In genomic region chr15:64354683-64355558, GRCh38 we compare ENCODE assay signal across 8 cellular contexts. TPM values are rescaled to one million over a fixed set of nuclear protein-coding genes. Genes with fewer than 3 reads are reported as not detected.
DNase-seq lines count a peak whose midpoint lies in the region; ATAC-seq, FAIRE-seq and TF ChIP-seq lines count a peak whose summit lies in the region.

No MANE protein-coding gene starts in this region.

- POLR2A ChIA-PET in activated CD4-positive, alpha-beta memory T cell treated with anti-CD3 and anti-CD28 coated beads for 36 hours (lab: Charles Lee) = no interaction called here

- peak overlapping the region; percentile 90 for H3K4me3 Mint-ChIP-seq in activated CD4-positive, alpha-beta memory T cell treated with anti-CD3 and anti-CD28 coated beads for 36 hours

- peak; percentile 4 for ATAC-seq in HG03460 (IDR thresholded peaks at IDR 0.05; ENCODE audit: unreplicated experiment)
- ATAC-seq in HG02759 (IDR thresholded peaks at IDR 0.05; ENCODE audit: unreplicated experiment) = no peak

- H3K4me1 Mint-ChIP-seq in activated CD4-positive, alpha-beta memory T cell treated with anti-CD3 and anti-CD28 coated beads for 36 hours (ENCODE audit: low read depth) = peaks cover 16% of the 10 kb centered on the region

- CTCF ChIA-PET in activated CD4-positive, alpha-beta memory T cell treated with anti-CD3 and anti-CD28 coated beads for 36 hours (lab: Charles Lee) = interaction anchor here (0.9 to 1.5 kb wide), 3 partner anchors 10 to 145 kb away, joined by 3 to 5 read pairs (median 3); no protein-coding TSS in a partner anchor

- H3K36me3 Mint-ChIP-seq in activated CD4-positive, alpha-beta memory T cell treated with anti-CD3 and anti-CD28 coated beads for 36 hours = peaks cover 3% of the 10 kb centered on the region

- no peak for DNase-seq in D721Med (ENCODE audit: insufficient read length, low spot score)
- DNase-seq in activated CD4-positive, alpha-beta memory T cell treated with anti-CD3 and anti-CD28 coated beads for 36 hours = no peak
- peak in 1 of 2 donors; percentile 46 for DNase-seq in foreskin fibroblast
- DNase-seq in retinal pigment epithelial cell (ENCODE audit: low read depth) = no peak
- DNase-seq in COR-L47 (lab: John Stamatoyannopoulos, UW) = no peak
- no peak for DNase-seq in amniotic stem cell (lab: John Stamatoyannopoulos, UW)

- H3K27ac Mint-ChIP-seq in activated CD4-positive, alpha-beta memory T cell treated with anti-CD3 and anti-CD28 coated beads for 36 hours = peak overlapping the region; percentile 88

- H3K4me3 ChIP-seq in foreskin fibroblast (ENCODE audit: low read depth in 1 of 2, low read length in 2 of 2) = peak overlapping the region; percentile 91 to 97
- peak overlapping the region; percentile 95 for H3K4me3 ChIP-seq in retinal pigment epithelial cell (ENCODE audit: low read length)

- H3K9me3 Mint-ChIP-seq in activated CD4-positive, alpha-beta memory T cell treated with anti-CD3 and anti-CD28 coated beads for 36 hours = no peaks in the 10 kb centered on the region

- H3K27me3 Mint-ChIP-seq in activated CD4-positive, alpha-beta memory T cell treated with anti-CD3 and anti-CD28 coated beads for 36 hours = no peaks in the 10 kb centered on the region

- TF ChIP-seq CTCF in D721Med (IDR thresholded peaks at IDR 0.05; ENCODE audit: insufficient read depth, missing control alignments) (no peak), foreskin fibroblast (IDR thresholded peaks at IDR 0.05; ENCODE audit: low read depth, low read length) (no peak), retinal pigment epithelial cell (conservative IDR thresholded peaks at IDR 0.05; ENCODE audit: low read depth, low read length) (no peak)

- peak; percentile 84 for FAIRE-seq in D721Med (lab: Jason Lieb, UNC)

- intact Hi-C loops in activated CD4-positive, alpha-beta memory T cell treated with anti-CD3 and anti-CD28 coated beads for 36 hours (cut with micrococcal nuclease) = no loop called here

RNA-seq across cellular contexts. Expression of gene CSNK1G1, which starts 1.1 kb away (rescaled TPM):
- total RNA-seq in activated CD4-positive, alpha-beta memory T cell treated with anti-CD3 and anti-CD28 coated beads for 36 hours = 10 to 100 TPM; 17.5 to 20.9 TPM

RNA-seq across cellular contexts. Expression of gene PCLAF, which starts 26.3 kb away (rescaled TPM):
- total RNA-seq in activated CD4-positive, alpha-beta memory T cell treated with anti-CD3 and anti-CD28 coated beads for 36 hours = 10 to 100 TPM; 82.4 to 85.8 TPM

RNA-seq across cellular contexts. Expression of gene TRIP4, which starts 32.7 kb away (rescaled TPM):
- 10 to 100 TPM; 21.7 to 22.2 TPM for total RNA-seq in activated CD4-positive, alpha-beta memory T cell treated with anti-CD3 and anti-CD28 coated beads for 36 hours
